In the genomic region with DNA sequence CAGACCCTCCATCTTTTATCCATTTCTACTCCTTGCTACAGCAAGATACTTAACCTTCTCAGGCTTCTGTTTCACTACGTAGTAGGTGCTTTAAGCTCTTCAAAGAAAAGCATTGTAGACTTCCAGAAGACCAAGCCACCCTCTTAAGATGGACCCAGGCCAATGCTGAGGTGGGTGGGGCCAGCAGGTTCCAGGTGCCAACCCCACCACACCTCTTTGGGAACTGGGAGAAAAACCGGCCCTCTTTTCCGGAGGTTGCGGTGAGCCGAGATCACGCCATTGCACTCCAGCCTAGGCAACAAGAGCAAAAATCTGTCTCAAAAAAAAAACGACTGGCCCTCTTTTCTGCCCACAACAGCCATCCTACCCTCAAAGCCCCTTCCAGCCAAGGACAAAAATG, we compare ENCODE assay signal across 1 cellular context.
TF ChIP-seq lines count a peak whose summit lies in the region.

No MANE protein-coding gene starts in this region.

TF ChIP-seq in WTC11, 78 proteins besides CTCF, POLR2A, EP300 and RAD21:
- TF ChIP-seq TP53 (CRISPR knock-in tag; IDR thresholded peaks at IDR 0.05), result no peak
- TF ChIP-seq, protein P1, sequence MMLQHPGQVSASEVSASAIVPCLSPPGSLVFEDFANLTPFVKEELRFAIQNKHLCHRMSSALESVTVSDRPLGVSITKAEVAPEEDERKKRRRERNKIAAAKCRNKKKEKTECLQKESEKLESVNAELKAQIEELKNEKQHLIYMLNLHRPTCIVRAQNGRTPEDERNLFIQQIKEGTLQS (CRISPR knock-in tag; conservative IDR thresholded peaks at IDR 0.05), result no peak
- TF ChIP-seq, protein P2, sequence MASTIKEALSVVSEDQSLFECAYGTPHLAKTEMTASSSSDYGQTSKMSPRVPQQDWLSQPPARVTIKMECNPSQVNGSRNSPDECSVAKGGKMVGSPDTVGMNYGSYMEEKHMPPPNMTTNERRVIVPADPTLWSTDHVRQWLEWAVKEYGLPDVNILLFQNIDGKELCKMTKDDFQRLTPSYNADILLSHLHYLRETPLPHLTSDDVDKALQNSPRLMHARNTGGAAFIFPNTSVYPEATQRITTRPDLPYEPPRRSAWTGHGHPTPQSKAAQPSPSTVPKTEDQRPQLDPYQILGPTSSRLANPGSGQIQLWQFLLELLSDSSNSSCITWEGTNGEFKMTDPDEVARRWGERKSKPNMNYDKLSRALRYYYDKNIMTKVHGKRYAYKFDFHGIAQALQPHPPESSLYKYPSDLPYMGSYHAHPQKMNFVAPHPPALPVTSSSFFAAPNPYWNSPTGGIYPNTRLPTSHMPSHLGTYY (CRISPR knock-in tag; IDR thresholded peaks at IDR 0.05), result no peak
- no peak for TF ChIP-seq TCF7 (CRISPR knock-in tag; IDR thresholded peaks at IDR 0.05; ENCODE audit: low read depth)
- TF ChIP-seq SOX15 (CRISPR knock-in tag; IDR thresholded peaks at IDR 0.05), result no peak
- no peak for TF ChIP-seq GABPB1 (CRISPR knock-in tag; IDR thresholded peaks at IDR 0.05)
- TF ChIP-seq, protein P3, sequence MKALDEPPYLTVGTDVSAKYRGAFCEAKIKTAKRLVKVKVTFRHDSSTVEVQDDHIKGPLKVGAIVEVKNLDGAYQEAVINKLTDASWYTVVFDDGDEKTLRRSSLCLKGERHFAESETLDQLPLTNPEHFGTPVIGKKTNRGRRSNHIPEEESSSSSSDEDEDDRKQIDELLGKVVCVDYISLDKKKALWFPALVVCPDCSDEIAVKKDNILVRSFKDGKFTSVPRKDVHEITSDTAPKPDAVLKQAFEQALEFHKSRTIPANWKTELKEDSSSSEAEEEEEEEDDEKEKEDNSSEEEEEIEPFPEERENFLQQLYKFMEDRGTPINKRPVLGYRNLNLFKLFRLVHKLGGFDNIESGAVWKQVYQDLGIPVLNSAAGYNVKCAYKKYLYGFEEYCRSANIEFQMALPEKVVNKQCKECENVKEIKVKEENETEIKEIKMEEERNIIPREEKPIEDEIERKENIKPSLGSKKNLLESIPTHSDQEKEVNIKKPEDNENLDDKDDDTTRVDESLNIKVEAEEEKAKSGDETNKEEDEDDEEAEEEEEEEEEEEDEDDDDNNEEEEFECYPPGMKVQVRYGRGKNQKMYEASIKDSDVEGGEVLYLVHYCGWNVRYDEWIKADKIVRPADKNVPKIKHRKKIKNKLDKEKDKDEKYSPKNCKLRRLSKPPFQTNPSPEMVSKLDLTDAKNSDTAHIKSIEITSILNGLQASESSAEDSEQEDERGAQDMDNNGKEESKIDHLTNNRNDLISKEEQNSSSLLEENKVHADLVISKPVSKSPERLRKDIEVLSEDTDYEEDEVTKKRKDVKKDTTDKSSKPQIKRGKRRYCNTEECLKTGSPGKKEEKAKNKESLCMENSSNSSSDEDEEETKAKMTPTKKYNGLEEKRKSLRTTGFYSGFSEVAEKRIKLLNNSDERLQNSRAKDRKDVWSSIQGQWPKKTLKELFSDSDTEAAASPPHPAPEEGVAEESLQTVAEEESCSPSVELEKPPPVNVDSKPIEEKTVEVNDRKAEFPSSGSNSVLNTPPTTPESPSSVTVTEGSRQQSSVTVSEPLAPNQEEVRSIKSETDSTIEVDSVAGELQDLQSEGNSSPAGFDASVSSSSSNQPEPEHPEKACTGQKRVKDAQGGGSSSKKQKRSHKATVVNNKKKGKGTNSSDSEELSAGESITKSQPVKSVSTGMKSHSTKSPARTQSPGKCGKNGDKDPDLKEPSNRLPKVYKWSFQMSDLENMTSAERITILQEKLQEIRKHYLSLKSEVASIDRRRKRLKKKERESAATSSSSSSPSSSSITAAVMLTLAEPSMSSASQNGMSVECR (CRISPR knock-in tag; IDR thresholded peaks at IDR 0.05; ENCODE audit: borderline replicate concordance), result no peak
- TF ChIP-seq NFYB (CRISPR knock-in tag; conservative IDR thresholded peaks at IDR 0.05; ENCODE audit: low read depth), result no peak
- TF ChIP-seq ZBTB21 (CRISPR knock-in tag; IDR thresholded peaks at IDR 0.05; ENCODE audit: borderline replicate concordance), result no peak
- TF ChIP-seq, protein P4, sequence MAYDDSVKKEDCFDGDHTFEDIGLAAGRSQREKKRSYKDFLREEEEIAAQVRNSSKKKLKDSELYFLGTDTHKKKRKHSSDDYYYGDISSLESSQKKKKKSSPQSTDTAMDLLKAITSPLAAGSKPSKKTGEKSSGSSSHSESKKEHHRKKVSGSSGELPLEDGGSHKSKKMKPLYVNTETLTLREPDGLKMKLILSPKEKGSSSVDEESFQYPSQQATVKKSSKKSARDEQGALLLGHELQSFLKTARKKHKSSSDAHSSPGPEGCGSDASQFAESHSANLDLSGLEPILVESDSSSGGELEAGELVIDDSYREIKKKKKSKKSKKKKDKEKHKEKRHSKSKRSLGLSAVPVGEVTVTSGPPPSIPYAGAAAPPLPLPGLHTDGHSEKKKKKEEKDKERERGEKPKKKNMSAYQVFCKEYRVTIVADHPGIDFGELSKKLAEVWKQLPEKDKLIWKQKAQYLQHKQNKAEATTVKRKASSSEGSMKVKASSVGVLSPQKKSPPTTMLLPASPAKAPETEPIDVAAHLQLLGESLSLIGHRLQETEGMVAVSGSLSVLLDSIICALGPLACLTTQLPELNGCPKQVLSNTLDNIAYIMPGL (CRISPR knock-in tag; IDR thresholded peaks at IDR 0.05), result no peak
- TF ChIP-seq, protein P5, sequence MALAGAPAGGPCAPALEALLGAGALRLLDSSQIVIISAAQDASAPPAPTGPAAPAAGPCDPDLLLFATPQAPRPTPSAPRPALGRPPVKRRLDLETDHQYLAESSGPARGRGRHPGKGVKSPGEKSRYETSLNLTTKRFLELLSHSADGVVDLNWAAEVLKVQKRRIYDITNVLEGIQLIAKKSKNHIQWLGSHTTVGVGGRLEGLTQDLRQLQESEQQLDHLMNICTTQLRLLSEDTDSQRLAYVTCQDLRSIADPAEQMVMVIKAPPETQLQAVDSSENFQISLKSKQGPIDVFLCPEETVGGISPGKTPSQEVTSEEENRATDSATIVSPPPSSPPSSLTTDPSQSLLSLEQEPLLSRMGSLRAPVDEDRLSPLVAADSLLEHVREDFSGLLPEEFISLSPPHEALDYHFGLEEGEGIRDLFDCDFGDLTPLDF (CRISPR knock-in tag; IDR thresholded peaks at IDR 0.05), result no peak
- no peak for TF ChIP-seq ZNF317 (CRISPR knock-in tag; IDR thresholded peaks at IDR 0.05; ENCODE audit: borderline replicate concordance, low read depth)
- no peak for TF ChIP-seq PRRX2 (CRISPR knock-in tag; IDR thresholded peaks at IDR 0.05)
- no peak for TF ChIP-seq NR3C1 (CRISPR knock-in tag; conservative IDR thresholded peaks at IDR 0.05; ENCODE audit: low read depth)
- TF ChIP-seq, protein P6, sequence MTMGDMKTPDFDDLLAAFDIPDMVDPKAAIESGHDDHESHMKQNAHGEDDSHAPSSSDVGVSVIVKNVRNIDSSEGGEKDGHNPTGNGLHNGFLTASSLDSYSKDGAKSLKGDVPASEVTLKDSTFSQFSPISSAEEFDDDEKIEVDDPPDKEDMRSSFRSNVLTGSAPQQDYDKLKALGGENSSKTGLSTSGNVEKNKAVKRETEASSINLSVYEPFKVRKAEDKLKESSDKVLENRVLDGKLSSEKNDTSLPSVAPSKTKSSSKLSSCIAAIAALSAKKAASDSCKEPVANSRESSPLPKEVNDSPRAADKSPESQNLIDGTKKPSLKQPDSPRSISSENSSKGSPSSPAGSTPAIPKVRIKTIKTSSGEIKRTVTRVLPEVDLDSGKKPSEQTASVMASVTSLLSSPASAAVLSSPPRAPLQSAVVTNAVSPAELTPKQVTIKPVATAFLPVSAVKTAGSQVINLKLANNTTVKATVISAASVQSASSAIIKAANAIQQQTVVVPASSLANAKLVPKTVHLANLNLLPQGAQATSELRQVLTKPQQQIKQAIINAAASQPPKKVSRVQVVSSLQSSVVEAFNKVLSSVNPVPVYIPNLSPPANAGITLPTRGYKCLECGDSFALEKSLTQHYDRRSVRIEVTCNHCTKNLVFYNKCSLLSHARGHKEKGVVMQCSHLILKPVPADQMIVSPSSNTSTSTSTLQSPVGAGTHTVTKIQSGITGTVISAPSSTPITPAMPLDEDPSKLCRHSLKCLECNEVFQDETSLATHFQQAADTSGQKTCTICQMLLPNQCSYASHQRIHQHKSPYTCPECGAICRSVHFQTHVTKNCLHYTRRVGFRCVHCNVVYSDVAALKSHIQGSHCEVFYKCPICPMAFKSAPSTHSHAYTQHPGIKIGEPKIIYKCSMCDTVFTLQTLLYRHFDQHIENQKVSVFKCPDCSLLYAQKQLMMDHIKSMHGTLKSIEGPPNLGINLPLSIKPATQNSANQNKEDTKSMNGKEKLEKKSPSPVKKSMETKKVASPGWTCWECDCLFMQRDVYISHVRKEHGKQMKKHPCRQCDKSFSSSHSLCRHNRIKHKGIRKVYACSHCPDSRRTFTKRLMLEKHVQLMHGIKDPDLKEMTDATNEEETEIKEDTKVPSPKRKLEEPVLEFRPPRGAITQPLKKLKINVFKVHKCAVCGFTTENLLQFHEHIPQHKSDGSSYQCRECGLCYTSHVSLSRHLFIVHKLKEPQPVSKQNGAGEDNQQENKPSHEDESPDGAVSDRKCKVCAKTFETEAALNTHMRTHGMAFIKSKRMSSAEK (CRISPR knock-in tag; IDR thresholded peaks at IDR 0.05; ENCODE audit: borderline replicate concordance), result no peak
